In genomic region chr1:184187097-184187496, GRCh38 we compare ENCODE assay signal across 23 cellular contexts.
"Had no signal": no experiment of that assay in that cellular context is flagged by ENCODE, and none has a peak within 500 bp of the region (broad histone marks: within the 10 kb centered on the region; RNA-seq: fewer than 3 reads in every experiment).

No MANE protein-coding gene starts in this region.

- DNase-seq: IMR-90; Karpas-422; KG1; MG63; NCI-H1092; NCI-H1105 treated with DMSO at 0.1 percent for 48 hours; NCI-H1417 treated with DMSO at 0.1 percent for 48 hours; NCI-H146; NCI-H1694 treated with DMSO at 0.1 percent for 48 hours; NCI-H1930; NCI-H2081; NCI-H2107; NCI-H2227 treated with DMSO at 0.1 percent for 48 hours; NCI-H524; NCI-H526 treated with DMSO at 0.1 percent for 48 hours; NCI-H748 treated with DMSO at 0.1 percent for 48 hours; NK-92 treated with Interleukin-12 subunit alpha and Interleukin-12 subunit beta, amount 100 ng/mL, for 24 hours; PC-3; SIG-M5 had no signal

- H3K27ac ChIP-seq: RWPE1, SJSA1, SK-N-MC had no signal

- H3K36me3 ChIP-seq: MG63, SJSA1 had no signal

- H3K4me3 ChIP-seq: MG63, SJSA1, SK-N-MC had no signal

- H3K27me3 ChIP-seq: MG63 had no signal

- ATAC-seq: Panc1, PC-3 had no signal

- H3K9me3 ChIP-seq: MG63, SJSA1 had no signal

- H3K4me1 ChIP-seq: SJSA1 had no signal
